30 cellular contexts compared by ENCODE assay signal in genomic region chr16:87832137-87832527, GRCh38. TPM values are rescaled to one million over a fixed set of nuclear protein-coding genes. Genes with fewer than 3 reads are reported as not detected.
A peak's percentile ranks its signal among the peaks of the same experiment; 100 is the strongest.
DNase-seq lines count a peak whose midpoint lies in the region; ATAC-seq and TF ChIP-seq lines count a peak whose summit lies in the region.
"Had no signal": no experiment of that assay in that cellular context is flagged by ENCODE, and none has a peak within 500 bp of the region (broad histone marks: within the 10 kb centered on the region; RNA-seq: fewer than 3 reads in every experiment).

No MANE protein-coding gene starts in this region.

- no peaks in the 10 kb centered on the region for H3K9me3 Mint-ChIP-seq in activated CD4-positive, alpha-beta T cell treated with anti-CD3 and anti-CD28 coated beads for 36 hours (ENCODE audit: low read depth)
- H3K9me3 Mint-ChIP-seq: activated naive CD4-positive, alpha-beta T cell treated with anti-CD3 and anti-CD28 coated beads, Interleukin-2, amount 50 U/mL, for 72 hours; CD4-positive, alpha-beta T cell; nephron progenitor cell; stimulated activated naive CD8-positive, alpha-beta T cell treated with anti-CD3 and anti-CD28 coated beads, Interleukin-15, Interleukin-2, amounts not matched to agents 100 ng/mL and 50 ng/mL, for 24 hours had no signal

- no peak overlapping the region for H3K4me2 ChIP-seq in HCT116 (ENCODE audit: low read length)

- POLR2A ChIA-PET in activated CD4-positive, alpha-beta T cell treated with anti-CD3 and anti-CD28 coated beads for 36 hours (lab: Charles Lee), result interaction anchor here (1.7 kb wide), 1 partner anchor 53 kb away, joined by 5 read pairs; no protein-coding TSS in a partner anchor
- POLR2A ChIA-PET in HCT116 (lab: Charles Lee), result no interaction called here

- DNase-seq in activated CD4-positive, alpha-beta T cell treated with anti-CD3 and anti-CD28 coated beads for 36 hours, result peak; percentile 6
- DNase-seq in activated CD4-positive, alpha-beta T cell treated with anti-CD3 and anti-CD28 coated beads for 1 hour, result no peak
- DNase-seq in HCT116 (ENCODE audit: low read depth, low spot score) (no peak), T-helper 17 cell (no peak), NCI-H526 treated with DMSO at 0.1 percent for 48 hours (lab: John Stamatoyannopoulos, UW) (no peak), BE2C (no peak)
- DNase-seq: aorta; CD4-positive, alpha-beta T cell; DND-41; effector CD4-positive, alpha-beta T cell; erythroblast; glutamatergic neuron; HCEC 1CT; left colon; mammary epithelial cell; NCI-H1436 treated with DMSO at 0.1 percent for 48 hours; NCI-H2081 treated with DMSO at 0.1 percent for 48 hours; NCI-H2227 treated with DMSO at 0.1 percent for 48 hours; NCI-H526; nephron progenitor cell; NK-92 treated with Interleukin-12 subunit alpha and Interleukin-12 subunit beta, amount 100 ng/mL, for 24 hours; ovary; T-helper 1 cell; testis had no signal

- H2AFZ ChIP-seq in HCT116 (ENCODE audit: low read depth, low read length, poor library complexity, severe bottlenecking), result no peak overlapping the region

- no peak overlapping the region for H3K9ac ChIP-seq in HCT116 (ENCODE audit: low read length)

- H3K4me1 Mint-ChIP-seq in activated CD4-positive, alpha-beta T cell treated with anti-CD3 and anti-CD28 coated beads for 36 hours, result no peaks in the 10 kb centered on the region
- peaks cover 4% of the 10 kb centered on the region for H3K4me1 Mint-ChIP-seq in T-helper 17 cell

- RAD21 ChIA-PET in HCT116 (lab: Charles Lee; ENCODE audit: low non-redundant PET in 1 of 2, low total read pairs in 2 of 2, uncharacterized antibody in 2 of 2, unreplicated experiment in 2 of 2), result interaction anchor here in 1 of 2 experiments (0.9 kb wide), 1 partner anchor 39 kb away, joined by 3 read pairs; no protein-coding TSS in a partner anchor

- H3K27me3 Mint-ChIP-seq in activated CD4-positive, alpha-beta T cell treated with anti-CD3 and anti-CD28 coated beads for 36 hours, result no peaks in the 10 kb centered on the region
- no peaks in the 10 kb centered on the region for H3K27me3 Mint-ChIP-seq in T-helper 17 cell
- H3K27me3 Mint-ChIP-seq: CD4-positive, alpha-beta T cell; stimulated activated naive CD8-positive, alpha-beta T cell treated with anti-CD3 and anti-CD28 coated beads, Interleukin-15, Interleukin-2, amounts not matched to agents 100 ng/mL and 50 ng/mL, for 24 hours had no signal

- H3K36me3 ChIP-seq in HCT116 (ENCODE audit: control insufficient read depth in 1 of 2, insufficient read depth in 2 of 2, low read length in 2 of 2), result peaks cover 40 to 68% of the 10 kb centered on the region in 2 experiments; a peak in 3 of 4 replicates
- H3K36me3 ChIP-seq in esophagus (ENCODE audit: control insufficient read depth in 2 of 2, insufficient read depth in 2 of 2, low read length in 1 of 2), result peaks cover 7 to 32% of the 10 kb centered on the region in 2 donors
- H3K36me3 ChIP-seq in BE2C, result peaks cover 74% of the 10 kb centered on the region
- H3K36me3 ChIP-seq: ovary had no signal

- peaks cover 49% of the 10 kb centered on the region for H3K36me3 Mint-ChIP-seq in activated CD4-positive, alpha-beta T cell treated with anti-CD3 and anti-CD28 coated beads for 36 hours (ENCODE audit: low read depth)
- peaks cover 4% of the 10 kb centered on the region for H3K36me3 Mint-ChIP-seq in T-helper 17 cell (ENCODE audit: low read depth)

- CTCF ChIA-PET in activated CD4-positive, alpha-beta T cell treated with anti-CD3 and anti-CD28 coated beads for 36 hours (lab: Charles Lee), result interaction anchor here (2.5 kb wide), 1 partner anchor 53 kb away, joined by 10 read pairs; no protein-coding TSS in a partner anchor
- CTCF ChIA-PET in HCT116 (lab: Charles Lee), result no interaction called here

- H3K9me3 ChIP-seq in HCT116 (ENCODE audit: control insufficient read depth in 1 of 2, insufficient read depth in 1 of 2, low read depth in 1 of 2, low read length in 2 of 2), result no peaks in the 10 kb centered on the region
- no peaks in the 10 kb centered on the region for H3K9me3 ChIP-seq in T-helper 17 cell (ENCODE audit: control insufficient read depth, low read length, poor library complexity, severe bottlenecking)
- no peaks in the 10 kb centered on the region for H3K9me3 ChIP-seq in esophagus (ENCODE audit: control insufficient read depth in 2 of 2, insufficient read depth in 1 of 2, low read depth in 1 of 2, low read length in 1 of 2)
- no peaks in the 10 kb centered on the region for H3K9me3 ChIP-seq in BE2C
- H3K9me3 ChIP-seq: ovary, testis had no signal

- H3K4me1 ChIP-seq in HCT116 (ENCODE audit: control insufficient read depth in 1 of 2, insufficient read depth in 2 of 2, low read length in 2 of 2), result no peaks in the 10 kb centered on the region
- H3K4me1 ChIP-seq in esophagus (ENCODE audit: control insufficient read depth in 2 of 2, insufficient read depth in 2 of 2, low read length in 1 of 2), result peaks cover 4 to 15% of the 10 kb centered on the region in 2 donors
- H3K4me1 ChIP-seq in BE2C, result peaks cover 46% of the 10 kb centered on the region

- no peak for TF ChIP-seq POLR2A in HCT116 (IDR thresholded peaks at IDR 0.05; ENCODE audit: borderline replicate concordance, extremely low read depth, insufficient read depth, insufficient read length)

- no peak overlapping the region for H3K27ac Mint-ChIP-seq in activated CD4-positive, alpha-beta T cell treated with anti-CD3 and anti-CD28 coated beads for 36 hours
- H3K27ac Mint-ChIP-seq in T-helper 17 cell, result peak overlapping the region; percentile 85
- H3K27ac Mint-ChIP-seq: nephron progenitor cell; stimulated activated naive CD8-positive, alpha-beta T cell treated with anti-CD3 and anti-CD28 coated beads, Interleukin-15, Interleukin-2, amounts not matched to agents 100 ng/mL and 50 ng/mL, for 24 hours had no signal

- WGBS in esophagus, 2 donors, result 55 to 64% methylated on average over 6 of the region's 6 CpGs

- TF ChIP-seq CTCF in HCT116 (IDR thresholded peaks at IDR 0.05 in 2 of 3, conservative IDR thresholded peaks at IDR 0.05 in 1 of 3; ENCODE audit: borderline replicate concordance in 1 of 3, insufficient read depth in 1 of 3, low read depth in 2 of 3, low read length in 2 of 3) (no peak), BE2C (IDR thresholded peaks at IDR 0.05; ENCODE audit: low read depth, low read length) (no peak)

- no peaks in the 10 kb centered on the region for H3K9me2 ChIP-seq in HCT116 (ENCODE audit: insufficient read depth)

- intact Hi-C loops in activated CD4-positive, alpha-beta T cell treated with anti-CD3 and anti-CD28 coated beads for 36 hours (cut with DNase I, micrococcal nuclease), result no loop called here
- intact Hi-C loops in HCT116 (cut with micrococcal nuclease), result no loop called here

- no TSS peak for BruUV-seq in HCT116 (replicated peaks; lab: Mats Ljungman, UMichigan)

- H3K4me3 ChIP-seq in HCT116 (replicated peaks in 1 of 2; ENCODE audit: low read depth in 1 of 2, low read length in 2 of 2), result no peak overlapping the region
- no peak overlapping the region for H3K4me3 ChIP-seq in esophagus (ENCODE audit: low read depth in 1 of 2, low read length in 2 of 2)
- H3K4me3 ChIP-seq in BE2C (ENCODE audit: low read depth, low read length), result no peak overlapping the region
- H3K4me3 ChIP-seq: ovary, skin epidermis, testis had no signal

- ATAC-seq in activated CD4-positive, alpha-beta T cell treated with anti-CD3 and anti-CD28 coated beads for 36 hours, result no peak
- no peak for ATAC-seq in HCT116
- ATAC-seq in T-helper 17 cell, result no peak
- ATAC-seq in HG03521 (IDR thresholded peaks at IDR 0.05; ENCODE audit: unreplicated experiment), result no peak
- ATAC-seq: left colon had no signal

- peaks cover 4% of the 10 kb centered on the region; the same call in 1 of the 2 replicates for H3K79me2 ChIP-seq in HCT116 (ENCODE audit: insufficient read depth, low read length)

- H3K27me3 ChIP-seq in HCT116 (ENCODE audit: insufficient read depth, low read length), result no peaks in the 10 kb centered on the region
- no peaks in the 10 kb centered on the region for H3K27me3 ChIP-seq in esophagus (ENCODE audit: control insufficient read depth in 1 of 2, insufficient read depth in 2 of 2, low read length in 2 of 2)
- no peaks in the 10 kb centered on the region for H3K27me3 ChIP-seq in BE2C
- H3K27me3 ChIP-seq: ovary, testis had no signal

- TF ChIP-seq RAD21 in HCT116 (IDR thresholded peaks at IDR 0.05; ENCODE audit: low read depth), result no peak

- H4K20me1 ChIP-seq in HCT116 (ENCODE audit: insufficient read depth), result no peaks in the 10 kb centered on the region

- H3K27ac ChIP-seq in HCT116 (ENCODE audit: low read depth, low read length) (no peak overlapping the region), esophagus (ENCODE audit: low read depth in 2 of 2, low read length in 1 of 2) (peak overlapping the region; percentile 52 to 66)
- H3K27ac ChIP-seq: 22Rv1, ovary, skin epidermis, testis had no signal

- H3K4me3 Mint-ChIP-seq in activated CD4-positive, alpha-beta T cell treated with anti-CD3 and anti-CD28 coated beads for 36 hours, result no peak overlapping the region
- no peak overlapping the region for H3K4me3 Mint-ChIP-seq in T-helper 17 cell
- H3K4me3 Mint-ChIP-seq: CD4-positive, alpha-beta T cell; nephron progenitor cell; stimulated activated naive CD8-positive, alpha-beta T cell treated with anti-CD3 and anti-CD28 coated beads, Interleukin-15, Interleukin-2, amounts not matched to agents 100 ng/mL and 50 ng/mL, for 24 hours had no signal

TF ChIP-seq in HCT116, 20 proteins besides CTCF, POLR2A, EP300 and RAD21:
- peak; percentile 46; the same call in 1 of the 2 replicates for TF ChIP-seq POLR2AphosphoS5 (IDR thresholded peaks at IDR 0.05; ENCODE audit: low read depth, low read length)
- TF ChIP-seq ZBTB33 (IDR thresholded peaks at IDR 0.05; ENCODE audit: extremely low read depth, insufficient replicate concordance, low read length), result no peak
- no peak for TF ChIP-seq JUND (IDR thresholded peaks at IDR 0.05)

RNA-seq across cellular contexts. Expression of gene SLC7A5, which starts 37.2 kb away (rescaled TPM):
- total RNA-seq in activated CD4-positive, alpha-beta T cell treated with anti-CD3 and anti-CD28 coated beads for 36 hours, result 100 to 1,000 TPM; 337 to 354 TPM
- total RNA-seq in HCT116 (2021; ENCODE audit: unreplicated experiment) (482 TPM), T-helper 17 cell (10 to 100 TPM; 50.4 to 53.9 TPM)
- polyA plus RNA-seq in HCT116 (2012), result 533 and 540 TPM in 2 replicates
- polyA plus RNA-seq in esophagus, result 100 to 1,000 TPM; 117 to 138 TPM
- polyA plus RNA-seq in BE2C (2012; ENCODE audit: insufficient read depth, insufficient read length, low read depth), result 258 TPM
